Comparison of ENCODE assay signal across 1 cellular context in the genomic region with DNA sequence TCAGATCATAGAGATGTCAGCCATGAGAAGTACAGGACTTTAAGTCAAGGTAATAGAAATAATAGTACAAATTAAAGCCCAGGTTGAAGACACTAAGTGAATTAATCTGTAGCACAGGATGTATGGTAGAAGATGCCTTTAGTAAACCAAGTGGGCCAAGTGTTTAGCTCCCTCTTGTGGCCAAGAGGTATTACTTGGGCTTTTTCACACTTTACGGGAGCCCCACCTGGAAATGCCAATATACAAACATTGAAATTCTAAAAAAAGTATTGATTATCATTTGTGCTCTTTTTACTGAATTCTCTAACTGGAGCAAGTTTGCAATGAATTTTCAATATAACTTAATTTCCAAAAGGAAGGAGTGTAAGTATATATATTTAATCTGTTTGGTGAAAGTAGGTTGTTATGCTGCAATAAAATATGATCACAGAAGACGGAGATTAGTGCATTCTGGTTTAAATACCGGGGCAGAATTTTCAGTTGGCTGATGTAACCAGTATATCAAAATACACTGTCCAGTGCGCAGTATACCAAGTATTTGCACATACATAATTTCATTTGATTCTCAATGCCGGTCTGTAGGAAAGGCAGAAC.
TF ChIP-seq lines count a peak whose summit lies in the region.

No MANE protein-coding gene starts in this region.

TF ChIP-seq in GM12878, 131 proteins besides CTCF, POLR2A, EP300 and RAD21 (continued from another document):
- TF ChIP-seq, protein P1, sequence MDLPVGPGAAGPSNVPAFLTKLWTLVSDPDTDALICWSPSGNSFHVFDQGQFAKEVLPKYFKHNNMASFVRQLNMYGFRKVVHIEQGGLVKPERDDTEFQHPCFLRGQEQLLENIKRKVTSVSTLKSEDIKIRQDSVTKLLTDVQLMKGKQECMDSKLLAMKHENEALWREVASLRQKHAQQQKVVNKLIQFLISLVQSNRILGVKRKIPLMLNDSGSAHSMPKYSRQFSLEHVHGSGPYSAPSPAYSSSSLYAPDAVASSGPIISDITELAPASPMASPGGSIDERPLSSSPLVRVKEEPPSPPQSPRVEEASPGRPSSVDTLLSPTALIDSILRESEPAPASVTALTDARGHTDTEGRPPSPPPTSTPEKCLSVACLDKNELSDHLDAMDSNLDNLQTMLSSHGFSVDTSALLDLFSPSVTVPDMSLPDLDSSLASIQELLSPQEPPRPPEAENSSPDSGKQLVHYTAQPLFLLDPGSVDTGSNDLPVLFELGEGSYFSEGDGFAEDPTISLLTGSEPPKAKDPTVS (IDR thresholded peaks at IDR 0.05; ENCODE audit: low read depth, low read length): no peak
- 0 out of 2 replicates have a peak, but pooled peaks have one; percentile 13 for TF ChIP-seq ZNF24 (IDR thresholded peaks at IDR 0.05)
- TF ChIP-seq YY1 (IDR thresholded peaks at IDR 0.05; ENCODE audit: low read depth, low read length): peak; percentile 25; the same call in 1 of the 2 replicates
- TF ChIP-seq GABPA (IDR thresholded peaks at IDR 0.05; ENCODE audit: low read depth): no peak
- TF ChIP-seq SMC3 (IDR thresholded peaks at IDR 0.05; ENCODE audit: borderline replicate concordance, low read length): peak; percentile 83; the same call in 1 of the 2 replicates
- TF ChIP-seq RUNX3 (IDR thresholded peaks at IDR 0.05; ENCODE audit: low read length): peak; percentile 33; the same call in 1 of the 2 replicates
- TF ChIP-seq NFXL1 (IDR thresholded peaks at IDR 0.05; ENCODE audit: borderline replicate concordance): no peak
TF ChIP-seq in GM12878: peak in this region for 7.
